ENCODE assay signal across 9 cellular contexts in genomic region chr7:55132890-55133551, GRCh38.
A peak's percentile ranks its signal among the peaks of the same experiment; 100 is the strongest.
DNase-seq lines count a peak whose midpoint lies in the region; ATAC-seq, FAIRE-seq and TF ChIP-seq lines count a peak whose summit lies in the region.
"Had no signal": no experiment of that assay in that cellular context is flagged by ENCODE, and none has a peak within 500 bp of the region (broad histone marks: within the 10 kb centered on the region; RNA-seq: fewer than 3 reads in every experiment).

No MANE protein-coding gene starts in this region.

- no peak for TF ChIP-seq CTCF in A549 (IDR thresholded peaks at IDR 0.05)
- TF ChIP-seq CTCF in keratinocyte (optimal IDR thresholded peaks at IDR 0.05 in 1 of 3, IDR thresholded peaks at IDR 0.05 in 1 of 3, conservative IDR thresholded peaks at IDR 0.05 in 1 of 3; ENCODE audit: extremely low read depth in 1 of 3, insufficient read depth in 2 of 3, low read length in 3 of 3) = no peak
- no peak for TF ChIP-seq CTCF in thyroid gland (IDR thresholded peaks at IDR 0.05)

- dilution Hi-C loops in keratinocyte (cut with MboI; ENCODE audit: extremely low pct_ligation_motif_present, low sequenced_read_pairs) = no loop called here

- H3K27ac ChIP-seq in A549 (peak overlapping the region; percentile 93 to 98), keratinocyte (ENCODE audit: control insufficient read depth, insufficient read depth, low read length) (peak overlapping the region; percentile 99), thyroid gland (peak overlapping the region in 2 of 3 donors; percentile 33 to 52)
- H3K27ac ChIP-seq: cardiac muscle cell had no signal

- H3K9me3 ChIP-seq in A549 = no peaks in the 10 kb centered on the region
- H3K9me3 ChIP-seq in keratinocyte (ENCODE audit: control insufficient read depth, low read depth, low read length) = no peaks in the 10 kb centered on the region
- H3K9me3 ChIP-seq in thyroid gland = no peaks in the 10 kb centered on the region

- TF ChIP-seq POLR2A in A549 (IDR thresholded peaks at IDR 0.05; ENCODE audit: low read length) (no peak), thyroid gland (IDR thresholded peaks at IDR 0.05) (no peak)

- intact Hi-C loops in thyroid gland (cut with DNase I) = no loop called here

- H3K4me2 ChIP-seq in A549 (peak overlapping the region; percentile 79), keratinocyte (ENCODE audit: control insufficient read depth, extremely low read depth, insufficient read depth, low read depth, low read length) (peak overlapping the region; percentile 80)

- WGBS in A549 (ENCODE audit: missing lambda C conversion rate) = 3% methylated on average over 10 of the region's 10 CpGs
- WGBS in thyroid gland, 2 donors = 86 to 89% methylated on average over 10 of the region's 10 CpGs

- no peak overlapping the region for H2AFZ ChIP-seq in keratinocyte (ENCODE audit: control insufficient read depth, low read length)

- CTCF ChIA-PET in A549 (lab: Yijun Ruan, JAX) = interaction anchor here (0.8 to 2.1 kb wide), 21 partner anchors 9 to 359 kb away, joined by 3 to 20 read pairs (median 4); no protein-coding TSS in a partner anchor

- H3K36me3 Mint-ChIP-seq in activated T-cell treated with anti-CD3 and anti-CD28 coated beads, Interleukin-2, amount 50 U/mL, for 24 hours (ENCODE audit: low read depth) = no peaks in the 10 kb centered on the region

- POLR2A ChIA-PET in A549 (lab: Yijun Ruan, JAX) = interaction anchor here (0.8 to 1.7 kb wide), 8 partner anchors 9 to 374 kb away, joined by 3 to 18 read pairs (median 5); partner anchors contain the start of gene SEC61G

- peaks cover 3% of the 10 kb centered on the region for H3K9me1 ChIP-seq in keratinocyte (ENCODE audit: control insufficient read depth, extremely low read depth, insufficient read depth, low read length)

- TF ChIP-seq RAD21 in A549 (conservative IDR thresholded peaks at IDR 0.05 in 1 of 2, IDR thresholded peaks at IDR 0.05 in 1 of 2) = peak; percentile 25 to 38; a peak in 4 of 5 replicates

- H3K27ac Mint-ChIP-seq in activated T-cell treated with anti-CD3 and anti-CD28 coated beads, Interleukin-2, amount 50 U/mL, for 24 hours = peak overlapping the region; percentile 55

- ATAC-seq in A549 (peak; percentile 83), GM21528 (IDR thresholded peaks at IDR 0.05; ENCODE audit: low FRiP score, unreplicated experiment) (no peak)

- peaks cover 55% of the 10 kb centered on the region for H3K79me2 ChIP-seq in keratinocyte (ENCODE audit: control insufficient read depth, insufficient read depth, low read length)

- TF ChIP-seq EP300 in A549 (IDR thresholded peaks at IDR 0.05) = peak; percentile 64 to 67; a peak in 2 of 5 replicates

- peaks cover 32% of the 10 kb centered on the region for H3K27me3 Mint-ChIP-seq in activated T-cell treated with anti-CD3 and anti-CD28 coated beads, Interleukin-2, amount 50 U/mL, for 24 hours

- H3K36me3 ChIP-seq in keratinocyte (ENCODE audit: control insufficient read depth in 2 of 2, extremely low read depth in 1 of 2, insufficient read depth in 2 of 2, low read length in 2 of 2) = peaks cover 1 to 11% of the 10 kb centered on the region in 2 experiments
- no peaks in the 10 kb centered on the region for H3K36me3 ChIP-seq in thyroid gland
- H3K36me3 ChIP-seq: cardiac muscle cell had no signal

- H3K9me3 Mint-ChIP-seq in activated T-cell treated with anti-CD3 and anti-CD28 coated beads, Interleukin-2, amount 50 U/mL, for 24 hours = no peaks in the 10 kb centered on the region

- peak overlapping the region; percentile 92 for H3K9ac ChIP-seq in keratinocyte (ENCODE audit: control insufficient read depth, extremely low read depth, insufficient read depth, low read length)

- no peaks in the 10 kb centered on the region for H4K20me1 ChIP-seq in keratinocyte (ENCODE audit: control insufficient read depth, extremely low read depth, insufficient read depth, low read length)

- peaks cover 37% of the 10 kb centered on the region for H3K4me1 Mint-ChIP-seq in activated T-cell treated with anti-CD3 and anti-CD28 coated beads, Interleukin-2, amount 50 U/mL, for 24 hours (ENCODE audit: low read depth)

- H3K4me3 Mint-ChIP-seq in activated T-cell treated with anti-CD3 and anti-CD28 coated beads, Interleukin-2, amount 50 U/mL, for 24 hours = no peak overlapping the region

- H3K27me3 ChIP-seq in keratinocyte (ENCODE audit: control insufficient read depth, extremely low read depth, insufficient read depth, low read length) = no peaks in the 10 kb centered on the region
- H3K27me3 ChIP-seq in thyroid gland = no peaks in the 10 kb centered on the region
- H3K27me3 ChIP-seq: cardiac muscle cell had no signal

- DNase-seq in A549 (ENCODE audit: low read depth in 1 of 2, low spot score in 1 of 2) (peak; percentile 88 to 91), GOT3 (lab: John Stamatoyannopoulos, UW) (peak; percentile 70), keratinocyte (ENCODE audit: low read depth, low spot score) (peak; percentile 93), thyroid gland (no peak), activated gamma-delta T cell (lab: John Stamatoyannopoulos, UW) (no peak), NCI-H2081 treated with DMSO at 0.1 percent for 48 hours (lab: John Stamatoyannopoulos, UW) (no peak)
- peak; percentile 40 for DNase-seq in activated T-cell treated with anti-CD3 and anti-CD28 coated beads, Interleukin-2, amount 50 U/mL, for 24 hours

- H3K4me3 ChIP-seq in A549 = peak overlapping the region; percentile 7; the same call in 1 of the 3 replicates
- H3K4me3 ChIP-seq in keratinocyte (ENCODE audit: control insufficient read depth in 2 of 3, extremely low read depth in 1 of 3, insufficient read depth in 2 of 3, low read depth in 1 of 3, low read length in 3 of 3) = peak overlapping the region in 2 of 3 experiments; percentile 4 to 52
- no peak overlapping the region for H3K4me3 ChIP-seq in thyroid gland (replicated peaks in 1 of 3)
- H3K4me3 ChIP-seq: cardiac muscle cell had no signal

- FAIRE-seq in A549 (lab: Jason Lieb, UNC) (peak; percentile 93), keratinocyte (lab: Jason Lieb, UNC) (no peak)

- peaks cover 71% of the 10 kb centered on the region for H3K4me1 ChIP-seq in A549
- peaks cover 84% of the 10 kb centered on the region for H3K4me1 ChIP-seq in keratinocyte (ENCODE audit: control insufficient read depth, extremely low read depth, insufficient read depth, low read length)
- peaks cover 32 to 69% of the 10 kb centered on the region in 2 donors for H3K4me1 ChIP-seq in thyroid gland

TF ChIP-seq in A549, 52 proteins besides CTCF, POLR2A, EP300 and RAD21 (continues in another document):
- TF ChIP-seq HDAC2 (IDR thresholded peaks at IDR 0.05) (no peak), CBX8 (IDR thresholded peaks at IDR 0.05) (no peak), HMGXB4 (CRISPR knock-in tag; IDR thresholded peaks at IDR 0.05; ENCODE audit: borderline replicate concordance) (no peak), ATOH8 (CRISPR knock-in tag; IDR thresholded peaks at IDR 0.05; ENCODE audit: low read depth) (no peak), POLR2AphosphoS2 (conservative IDR thresholded peaks at IDR 0.05; ENCODE audit: low read length) (no peak), REST (IDR thresholded peaks at IDR 0.05) (no peak), GATA3 (IDR thresholded peaks at IDR 0.05; ENCODE audit: borderline replicate concordance) (peak; percentile 93), ZC3H11A (IDR thresholded peaks at IDR 0.05) (no peak), CEBPB (IDR thresholded peaks at IDR 0.05) (peak in 1 of 2 experiments; percentile 73; a peak in 1 of 4 replicates), NR3C1 (IDR thresholded peaks at IDR 0.05) (no peak), TP53 (CRISPR knock-in tag; IDR thresholded peaks at IDR 0.05) (no peak), KDM5A (IDR thresholded peaks at IDR 0.05) (no peak)

Comparison
In these comparisons a context has a peak if more than half of its experiments do, and no peak if none do; other contexts are left out.
1. DNase-seq: peak in A549 (2 of 2), GOT3 (single experiment), activated T-cell treated with anti-CD3 and anti-CD28 coated beads, Interleukin-2, amount 50 U/mL, for 24 hours (single experiment) and keratinocyte (single experiment); none in thyroid gland (0 of 2), activated gamma-delta T cell (single experiment) and NCI-H2081 treated with DMSO at 0.1 percent for 48 hours (single experiment).
2. H3K27ac ChIP-seq: peak in every context shown above with its lines; median percentile 99 in keratinocyte; 96 in A549; 42 in thyroid gland.
3. H3K4me3 ChIP-seq: peak in A549 (single experiment) and keratinocyte (2 of 3); none in thyroid gland (0 of 3).